In the genomic region with DNA sequence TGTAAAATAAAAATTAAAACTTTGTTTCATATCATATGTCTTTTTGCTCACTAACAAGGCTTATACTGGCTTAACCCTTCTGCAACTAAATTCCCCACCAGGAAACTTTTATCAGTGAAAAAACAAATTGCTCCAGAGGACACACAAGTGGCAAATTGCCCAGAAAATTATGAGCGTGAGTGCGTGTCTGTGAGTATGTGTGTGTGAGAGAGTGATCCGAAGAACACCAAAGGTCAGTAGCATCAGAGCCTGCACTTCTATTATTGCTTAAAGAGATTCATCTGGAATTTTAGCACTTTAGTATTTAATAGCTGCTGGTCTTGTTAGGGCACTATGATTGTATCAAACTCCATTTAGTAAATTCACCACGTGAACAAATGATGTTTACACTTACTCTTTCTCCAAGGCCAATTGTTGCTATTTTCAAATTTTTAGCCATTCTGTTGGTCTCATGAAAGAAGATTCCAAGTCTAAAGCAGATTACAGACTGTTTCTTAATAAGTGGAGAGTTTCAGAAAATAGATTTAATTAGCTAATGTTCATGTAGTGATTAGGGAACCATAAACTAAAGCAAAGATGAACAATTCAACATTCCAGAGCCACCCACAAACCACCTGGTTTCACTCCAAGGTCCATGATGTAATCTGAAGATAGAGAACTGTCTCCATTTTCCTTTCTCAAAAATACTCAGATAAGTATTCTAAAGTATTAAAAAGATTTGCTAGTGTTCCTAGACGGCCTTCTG, we compare ENCODE assay signal across 14 cellular contexts. TPM values are rescaled to one million over a fixed set of nuclear protein-coding genes. Genes with fewer than 3 reads are reported as not detected.
DNase-seq lines count a peak whose midpoint lies in the region; ATAC-seq, FAIRE-seq and TF ChIP-seq lines count a peak whose summit lies in the region.
"Had no signal": no experiment of that assay in that cellular context is flagged by ENCODE, and none has a peak within 500 bp of the region (broad histone marks: within the 10 kb centered on the region; RNA-seq: fewer than 3 reads in every experiment).

No MANE protein-coding gene starts in this region.

- no peak overlapping the region for H3K27ac ChIP-seq in endothelial cell of umbilical vein (ENCODE audit: insufficient read depth, low read depth, low read length)
- H3K27ac ChIP-seq: BLaER1 had no signal

- H3K79me2 ChIP-seq in endothelial cell of umbilical vein (ENCODE audit: control insufficient read depth, insufficient read depth, low read length) = no peaks in the 10 kb centered on the region

- H3K36me3 ChIP-seq in endothelial cell of umbilical vein (ENCODE audit: control insufficient read depth in 2 of 2, extremely low read depth in 1 of 2, insufficient read depth in 2 of 2, low read length in 2 of 2) = peaks cover 10 to 21% of the 10 kb centered on the region in 2 experiments
- H3K36me3 ChIP-seq: BLaER1 had no signal

- H3K9ac ChIP-seq in endothelial cell of umbilical vein (replicated peaks; ENCODE audit: extremely low read depth, insufficient read depth, low read length) = no peak overlapping the region
- H3K9ac ChIP-seq: BLaER1 had no signal

- POLR2A ChIA-PET in endothelial cell of umbilical vein (lab: Charles Lee) = interaction anchor here (0.5 kb wide), 1 partner anchor 53 kb away, joined by 3 read pairs; no protein-coding TSS in a partner anchor

- dilution Hi-C loops in endothelial cell of umbilical vein (cut with MboI; ENCODE audit: extremely low pct_ligation_motif_present, low sequenced_read_pairs) = no loop called here

- H3K36me3 Mint-ChIP-seq in progenitor cell of endocrine pancreas (ENCODE audit: insufficient read depth) = no peaks in the 10 kb centered on the region
- H3K36me3 Mint-ChIP-seq: natural killer cell had no signal

- intact Hi-C loops in endothelial cell of umbilical vein (cut with micrococcal nuclease) = no loop called here

- H3K4me3 ChIP-seq in endothelial cell of umbilical vein (replicated peaks in 1 of 3; ENCODE audit: insufficient read depth in 1 of 3, low read depth in 1 of 3, low read length in 3 of 3) = no peak overlapping the region
- H3K4me3 ChIP-seq: BLaER1 had no signal

- no peaks in the 10 kb centered on the region for H3K4me1 ChIP-seq in endothelial cell of umbilical vein (ENCODE audit: control insufficient read depth, extremely low read depth, insufficient read depth, low read length)

- H3K4me2 ChIP-seq in endothelial cell of umbilical vein (ENCODE audit: insufficient read depth, low read length) = no peak overlapping the region
- H3K4me2 ChIP-seq: BLaER1 had no signal

- H2AFZ ChIP-seq in endothelial cell of umbilical vein (ENCODE audit: low read depth, low read length) = no peak overlapping the region

- TF ChIP-seq POLR2A in endothelial cell of umbilical vein (IDR thresholded peaks at IDR 0.05; ENCODE audit: low read depth, low read length) = no peak

- no peaks in the 10 kb centered on the region for H3K27me3 Mint-ChIP-seq in progenitor cell of endocrine pancreas

- no peaks in the 10 kb centered on the region for H3K4me1 Mint-ChIP-seq in progenitor cell of endocrine pancreas (ENCODE audit: low read depth)
- H3K4me1 Mint-ChIP-seq: natural killer cell had no signal

- DNase-seq in AG20443 (ENCODE audit: low spot score) (peak; percentile 43), NCI-H226 (peak; percentile 56), endothelial cell of umbilical vein (ENCODE audit: low read depth, low spot score) (peak; percentile 37), myocyte (ENCODE audit: low read depth) (peak; percentile 73), progenitor cell of endocrine pancreas (ENCODE audit: low spot score, unreplicated experiment) (no peak), SKM-1 (lab: John Stamatoyannopoulos, UW; ENCODE audit: unreplicated experiment) (no peak)
- DNase-seq: MM.1S; natural killer cell; NCI-H2171 treated with DMSO at 0.1 percent for 48 hours; stimulated activated CD4-positive, alpha-beta T cell treated with anti-CD3 and anti-CD28 coated beads, Interleukin-12 subunit alpha, Interleukin-12 subunit beta, amount 100 ng/mL, for 4 hours had no signal

- FAIRE-seq in endothelial cell of umbilical vein (lab: Jason Lieb, UNC) = no peak
- FAIRE-seq: endometrium had no signal

- BruUV-seq in endothelial cell of umbilical vein (replicated peaks; lab: Mats Ljungman, UMichigan) = no TSS peak

- no peaks in the 10 kb centered on the region for H4K20me1 ChIP-seq in endothelial cell of umbilical vein (replicated peaks; ENCODE audit: control insufficient read depth, extremely low read depth, insufficient read depth, low read length)
- H4K20me1 ChIP-seq: BLaER1 had no signal

- ATAC-seq in HG03432 (IDR thresholded peaks at IDR 0.05; ENCODE audit: unreplicated experiment) = no peak
- ATAC-seq in GM21528 (IDR thresholded peaks at IDR 0.05; ENCODE audit: low FRiP score, unreplicated experiment) = no peak
- ATAC-seq: natural killer cell had no signal

- H3K27ac Mint-ChIP-seq in progenitor cell of endocrine pancreas = no peak overlapping the region
- H3K27ac Mint-ChIP-seq: natural killer cell had no signal

- CTCF ChIA-PET in endothelial cell of umbilical vein (lab: Charles Lee) = interaction anchor here (1.0 to 5.3 kb wide), 9 partner anchors 9 to 109 kb away, joined by 3 to 34 read pairs (median 7); a partner anchor contains a TSS

- no peak overlapping the region for H3K4me3 Mint-ChIP-seq in progenitor cell of endocrine pancreas (ENCODE audit: low read depth)
- H3K4me3 Mint-ChIP-seq: natural killer cell had no signal

- TF ChIP-seq CTCF in endothelial cell of umbilical vein (IDR thresholded peaks at IDR 0.05; ENCODE audit: extremely low read depth in 1 of 2, insufficient read depth in 1 of 2, low read depth in 1 of 2, low read length in 2 of 2) (no peak), progenitor cell of endocrine pancreas (IDR thresholded peaks at IDR 0.05; ENCODE audit: unreplicated experiment) (no peak)

- no peaks in the 10 kb centered on the region for H3K9me3 ChIP-seq in endothelial cell of umbilical vein (replicated peaks; ENCODE audit: control insufficient read depth, insufficient read depth, low read length)
- H3K9me3 ChIP-seq: BLaER1 had no signal

- H3K27me3 ChIP-seq in endothelial cell of umbilical vein (ENCODE audit: control insufficient read depth in 2 of 2, insufficient read depth in 2 of 2, low read length in 2 of 2) = no peaks in the 10 kb centered on the region
- H3K27me3 ChIP-seq: BLaER1 had no signal

- no peaks in the 10 kb centered on the region for H3K9me3 Mint-ChIP-seq in progenitor cell of endocrine pancreas (ENCODE audit: low read depth)
- H3K9me3 Mint-ChIP-seq: natural killer cell had no signal

- H3K9me1 ChIP-seq in endothelial cell of umbilical vein (replicated peaks; ENCODE audit: control insufficient read depth, extremely low read depth, insufficient read depth, low read length) = no peaks in the 10 kb centered on the region

TF ChIP-seq in endothelial cell of umbilical vein, 7 proteins besides CTCF, POLR2A, EP300 and RAD21:
- TF ChIP-seq GATA2 (IDR thresholded peaks at IDR 0.05; ENCODE audit: insufficient read depth, insufficient read length, low read depth, low read length) (no peak), POLR2AphosphoS5 (IDR thresholded peaks at IDR 0.05; ENCODE audit: insufficient read depth, low read depth, low read length) (no peak), FOS (IDR thresholded peaks at IDR 0.05; ENCODE audit: borderline replicate concordance, insufficient read depth, low read length) (no peak), EZH2 (IDR thresholded peaks at IDR 0.05; ENCODE audit: borderline replicate concordance, low read depth, low read length, severe bottlenecking) (no peak), JUN (IDR thresholded peaks at IDR 0.05; ENCODE audit: borderline replicate concordance, insufficient read depth, insufficient read length, low read depth) (no peak), MYC (IDR thresholded peaks at IDR 0.05; ENCODE audit: low read depth, low read length) (no peak)
- TF ChIP-seq, protein P1, sequence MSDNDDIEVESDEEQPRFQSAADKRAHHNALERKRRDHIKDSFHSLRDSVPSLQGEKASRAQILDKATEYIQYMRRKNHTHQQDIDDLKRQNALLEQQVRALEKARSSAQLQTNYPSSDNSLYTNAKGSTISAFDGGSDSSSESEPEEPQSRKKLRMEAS (IDR thresholded peaks at IDR 0.05; ENCODE audit: insufficient read depth, insufficient read length) = no peak

RNA-seq across cellular contexts. Expression of a gene that starts 57.8 kb away (rescaled TPM):
- total RNA-seq in endothelial cell of umbilical vein (23.1 and 34.5 TPM in 2 replicates), myocyte (17.1 and 26.5 TPM in 2 replicates), progenitor cell of endocrine pancreas (0.79 and 3.9 TPM in 2 replicates)
- 9.4 and 16.9 TPM in 2 replicates for polyA plus RNA-seq in endothelial cell of umbilical vein
- polyA plus RNA-seq in endothelial cell of umbilical vein (2011; cell fraction: cytosol; rRNA removed) = 17.9 and 20.5 TPM in 2 replicates
- 44.2 and 53.9 TPM in 2 replicates for polyA plus RNA-seq in endothelial cell of umbilical vein (2011; cell fraction: nucleus; rRNA removed)
- polyA plus RNA-seq in endothelial cell of umbilical vein (2012) = 15.5 and 20.4 TPM in 2 replicates
- 19.9 and 28.8 TPM in 2 replicates for polyA minus RNA-seq in endothelial cell of umbilical vein
- not detected for polyA minus RNA-seq in endothelial cell of umbilical vein (2011; cell fraction: cytosol; rRNA and poly(A)+ RNA removed)
- 48.3 and 71.4 TPM in 2 replicates for polyA minus RNA-seq in endothelial cell of umbilical vein (2011; cell fraction: nucleus; rRNA and poly(A)+ RNA removed)
- 9.3 TPM for polyA plus RNA-seq in myocyte (2012)
- total RNA-seq: natural killer cell had no signal

Comparison
In these comparisons a context has a peak if more than half of its experiments do, and no peak if none do; other contexts are left out.
1. DNase-seq: peak in AG20443 (single experiment), NCI-H226 (single experiment), endothelial cell of umbilical vein (single experiment) and myocyte (single experiment); none in progenitor cell of endocrine pancreas (single experiment) and SKM-1 (single experiment).